In the genomic region with DNA sequence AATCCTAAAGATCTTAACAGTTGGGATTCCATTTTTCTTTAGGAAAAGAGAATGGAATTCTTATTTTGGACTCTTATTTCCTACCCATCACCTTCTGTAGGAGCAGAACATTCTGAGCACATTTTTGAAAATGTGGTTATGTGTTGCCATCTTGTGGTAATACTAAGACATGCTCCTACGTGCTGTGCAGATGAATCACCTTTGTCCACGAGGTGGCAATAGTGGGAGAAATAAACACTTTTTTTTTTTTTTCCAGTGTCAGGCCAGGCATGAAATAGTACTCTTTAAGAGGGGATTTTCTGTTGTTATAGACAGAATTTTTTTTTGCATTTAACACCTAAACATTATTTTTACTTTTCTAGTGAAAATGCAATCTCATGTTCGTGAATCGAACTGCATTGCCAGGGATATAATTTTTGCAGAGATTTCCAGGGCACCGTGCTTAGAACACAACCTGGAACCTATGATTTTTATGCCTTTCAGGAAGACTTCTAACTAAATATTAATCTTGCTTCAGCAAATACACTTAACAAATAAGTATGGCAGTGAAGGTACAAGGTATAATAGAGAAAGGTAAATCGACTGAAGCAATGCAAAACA, we compare ENCODE assay signal across 8 cellular contexts.
DNase-seq lines count a peak whose midpoint lies in the region; ATAC-seq and TF ChIP-seq lines count a peak whose summit lies in the region.

No MANE protein-coding gene starts in this region.

- 0 out of 2 replicates have a peak, but pooled peaks cover 5% of the 10 kb centered on the region for H3K27me3 ChIP-seq in OCI-LY3 (ENCODE audit: low read depth, low read length)

- H3K27me3 Mint-ChIP-seq in activated T-cell treated with anti-CD3 and anti-CD28 coated beads, Interleukin-2, amount 50 U/mL, for 24 hours = no peaks in the 10 kb centered on the region
- no peaks in the 10 kb centered on the region for H3K27me3 Mint-ChIP-seq in type B pancreatic cell

- H2AFZ ChIP-seq in OCI-LY3 (ENCODE audit: low read depth, low read length) = no peak overlapping the region

- H3K9ac ChIP-seq in OCI-LY3 (ENCODE audit: low read length) = no peak overlapping the region

- no peak overlapping the region for H3K4me3 Mint-ChIP-seq in activated T-cell treated with anti-CD3 and anti-CD28 coated beads, Interleukin-2, amount 50 U/mL, for 24 hours
- H3K4me3 Mint-ChIP-seq in type B pancreatic cell = no peak overlapping the region

- in situ Hi-C loops in G401 (cut with HindIII; ENCODE audit: low sequenced_read_pairs) = no loop called here

- peak; percentile 95 for ATAC-seq in GM21737 (IDR thresholded peaks at IDR 0.05; ENCODE audit: unreplicated experiment)

- H3K36me3 Mint-ChIP-seq in activated T-cell treated with anti-CD3 and anti-CD28 coated beads, Interleukin-2, amount 50 U/mL, for 24 hours (ENCODE audit: low read depth) = no peaks in the 10 kb centered on the region
- H3K36me3 Mint-ChIP-seq in type B pancreatic cell = no peaks in the 10 kb centered on the region

- H3K4me2 ChIP-seq in OCI-LY3 (ENCODE audit: low read length) = no peak overlapping the region

- H3K9me3 Mint-ChIP-seq in activated T-cell treated with anti-CD3 and anti-CD28 coated beads, Interleukin-2, amount 50 U/mL, for 24 hours = no peaks in the 10 kb centered on the region
- no peaks in the 10 kb centered on the region for H3K9me3 Mint-ChIP-seq in type B pancreatic cell

- H3K9me3 ChIP-seq in OCI-LY3 (ENCODE audit: insufficient read depth, low read length) = no peaks in the 10 kb centered on the region

- H3K4me3 ChIP-seq in Jurkat, Clone E6-1 (ENCODE audit: low read length) = no peak overlapping the region
- no peak overlapping the region for H3K4me3 ChIP-seq in OCI-LY3 (ENCODE audit: low read length)
- no peak overlapping the region for H3K4me3 ChIP-seq in fibroblast of pulmonary artery (replicated peaks; ENCODE audit: low read depth, low read length)

- H3K27ac Mint-ChIP-seq in activated T-cell treated with anti-CD3 and anti-CD28 coated beads, Interleukin-2, amount 50 U/mL, for 24 hours = no peak overlapping the region
- H3K27ac Mint-ChIP-seq in type B pancreatic cell = no peak overlapping the region

- no peaks in the 10 kb centered on the region for H3K36me3 ChIP-seq in OCI-LY3 (replicated peaks; ENCODE audit: low read depth, low read length)

- no peaks in the 10 kb centered on the region for H3K4me1 Mint-ChIP-seq in activated T-cell treated with anti-CD3 and anti-CD28 coated beads, Interleukin-2, amount 50 U/mL, for 24 hours (ENCODE audit: low read depth)
- H3K4me1 Mint-ChIP-seq in type B pancreatic cell (ENCODE audit: unreplicated experiment) = no peaks in the 10 kb centered on the region

- DNase-seq in G401 (ENCODE audit: low spot score) (peak; percentile 92), fibroblast of pulmonary artery (ENCODE audit: low read depth) (peak; percentile 93), nucleus accumbens (lab: John Stamatoyannopoulos, UW) (peak in 35 of 56 donors; percentile 2 to 81 (median 23)), type B pancreatic cell (ENCODE audit: extremely low spot score, unreplicated experiment) (no peak)
- peak; percentile 86 for DNase-seq in Jurkat, Clone E6-1 (ENCODE audit: low read depth, low spot score)
- peak; percentile 34 for DNase-seq in activated T-cell treated with anti-CD3 and anti-CD28 coated beads, Interleukin-2, amount 50 U/mL, for 24 hours

- H3K4me1 ChIP-seq in OCI-LY3 (ENCODE audit: low read length) = peaks cover 9% of the 10 kb centered on the region

- TF ChIP-seq CTCF in OCI-LY3 (IDR thresholded peaks at IDR 0.05; ENCODE audit: low read depth, low read length) = peak; percentile 100
- TF ChIP-seq CTCF in fibroblast of pulmonary artery (IDR thresholded peaks at IDR 0.05; ENCODE audit: low read length, missing control alignments) = peak; percentile 100
- TF ChIP-seq CTCF in type B pancreatic cell (conservative IDR thresholded peaks at IDR 0.05) = peak; percentile 99

- H3K79me2 ChIP-seq in OCI-LY3 (ENCODE audit: low read length) = no peaks in the 10 kb centered on the region

- no peaks in the 10 kb centered on the region for H4K20me1 ChIP-seq in OCI-LY3 (ENCODE audit: insufficient read depth, low read length)

- no peak overlapping the region for H3K27ac ChIP-seq in OCI-LY3 (ENCODE audit: low read length)
